In genomic region chr1:169100208-169100882, GRCh38 we compare ENCODE assay signal across 16 cellular contexts. TPM values are rescaled to one million over a fixed set of nuclear protein-coding genes. Genes with fewer than 3 reads are reported as not detected.
DNase-seq lines count a peak whose midpoint lies in the region; ATAC-seq and TF ChIP-seq lines count a peak whose summit lies in the region.
"Had no signal": no experiment of that assay in that cellular context is flagged by ENCODE, and none has a peak within 500 bp of the region (broad histone marks: within the 10 kb centered on the region; RNA-seq: fewer than 3 reads in every experiment).

No MANE protein-coding gene starts in this region.

- no peak for TF ChIP-seq CTCF in liver (IDR thresholded peaks at IDR 0.05; ENCODE audit: low read depth, low read length, missing input control)
- TF ChIP-seq CTCF in stomach (IDR thresholded peaks at IDR 0.05): no peak

- H3K4me1 ChIP-seq in liver (ENCODE audit: control insufficient read depth in 4 of 4, insufficient read depth in 4 of 4, low read length in 3 of 4) (peaks cover 5 to 26% (median 17%) of the 10 kb centered on the region in 4 donors), stomach (peaks cover 28 to 50% (median 43%) of the 10 kb centered on the region in 4 donors)

- DNase-seq in NCI-H526 treated with DMSO at 0.1 percent for 48 hours (lab: John Stamatoyannopoulos, UW) (peak; percentile 95), caudate nucleus (lab: John Stamatoyannopoulos, UW) (no peak), stomach (peak; percentile 73), NCI-H1105 (lab: John Stamatoyannopoulos, UW) (no peak)
- DNase-seq: COR-L47; NCI-H146; NCI-H2227 treated with DMSO at 0.1 percent for 48 hours; NCI-H69; NK-92 treated with Interleukin-12 subunit alpha and Interleukin-12 subunit beta, amount 100 ng/mL, for 24 hours; OCI-M1 had no signal

- peak; percentile 22 to 46 for TF ChIP-seq RAD21 in liver (IDR thresholded peaks at IDR 0.05)

- H3K36me3 ChIP-seq in liver (ENCODE audit: control insufficient read depth in 4 of 4, insufficient read depth in 3 of 4, low read depth in 1 of 4, low read length in 3 of 4) (no peaks in the 10 kb centered on the region), stomach (no peaks in the 10 kb centered on the region)
- H3K36me3 ChIP-seq: HAP-1 had no signal

- H3K27me3 ChIP-seq in liver (ENCODE audit: control insufficient read depth in 4 of 4, insufficient read depth in 4 of 4, low read length in 3 of 4) (no peaks in the 10 kb centered on the region), stomach (no peaks in the 10 kb centered on the region)

- intact Hi-C loops in stomach (cut with DNase I; ENCODE audit: low total_unique reads): no loop called here

- H3K9ac ChIP-seq in liver (ENCODE audit: low read depth in 1 of 2, low read length in 2 of 2): no peak overlapping the region

- WGBS in liver: 26% methylated on average over 2 of the region's 2 CpGs
- 27 to 70% (median 37%) methylated on average over 2 of the region's 2 CpGs for WGBS in stomach, 5 donors

- H3K27ac ChIP-seq in caudate nucleus (ENCODE audit: low read depth, low read length) (peak overlapping the region; percentile 20), liver (ENCODE audit: low read depth in 1 of 2, low read length in 2 of 2) (peak overlapping the region in 1 of 2 donors; percentile 22), stomach (peak overlapping the region; percentile 91 to 98 (median 94))

- no peak for TF ChIP-seq POLR2A in stomach (IDR thresholded peaks at IDR 0.05)

- no peak for TF ChIP-seq EP300 in stomach (IDR thresholded peaks at IDR 0.05)

- no peak overlapping the region for H3K4me3 ChIP-seq in liver (ENCODE audit: low read depth in 1 of 3, low read length in 3 of 3)
- H3K4me3 ChIP-seq in stomach: no peak overlapping the region
- H3K4me3 ChIP-seq: A549, GM12878, HAP-1 had no signal

- ATAC-seq in HG03280 (IDR thresholded peaks at IDR 0.05; ENCODE audit: unreplicated experiment) (no peak), HG02852 (IDR thresholded peaks at IDR 0.05; ENCODE audit: unreplicated experiment) (no peak)
- ATAC-seq: A549, GM12878 had no signal

- no peaks in the 10 kb centered on the region for H3K9me3 ChIP-seq in liver (ENCODE audit: control insufficient read depth in 4 of 4, low read length in 3 of 4)
- H3K9me3 ChIP-seq in stomach: no peaks in the 10 kb centered on the region
- H3K9me3 ChIP-seq: A549, HAP-1 had no signal

TF ChIP-seq in liver, 16 proteins besides CTCF, POLR2A, EP300 and RAD21:
- TF ChIP-seq MAX (IDR thresholded peaks at IDR 0.05) (peak; percentile 28), TAF1 (conservative IDR thresholded peaks at IDR 0.05) (no peak), RXRA (IDR thresholded peaks at IDR 0.05) (peak in 1 of 2 donors; percentile 47), YY1 (IDR thresholded peaks at IDR 0.05) (peak; percentile 26), HNF4A (conservative IDR thresholded peaks at IDR 0.05) (peak; percentile 42 to 65), JUND (IDR thresholded peaks at IDR 0.05) (peak in 1 of 2 donors; percentile 7)
TF ChIP-seq in liver: peak in this region for 5.

RNA-seq across cellular contexts. Expression of gene ATP1B1, which starts 6.1 kb away (rescaled TPM):
- total RNA-seq in liver (10 to 100 TPM; 36.1 to 53.8 TPM), stomach (100 to 1,000 TPM; 106 to 507 (median 272) TPM)
- polyA plus RNA-seq in liver (10 to 100 TPM; 39.1 to 57.0 TPM), stomach (100 to 1,000 TPM in 2 of 3 donors, 10 to 100 TPM in 1; 59.9 to 176 (median 109) TPM)

Comparison
In these comparisons a context has a peak if more than half of its experiments do, and no peak if none do; other contexts are left out.
1. DNase-seq: peak in NCI-H526 treated with DMSO at 0.1 percent for 48 hours (single experiment) and stomach (single experiment); none in caudate nucleus (0 of 61) and NCI-H1105 (single experiment).